15 cellular contexts compared by ENCODE assay signal in the genomic region with DNA sequence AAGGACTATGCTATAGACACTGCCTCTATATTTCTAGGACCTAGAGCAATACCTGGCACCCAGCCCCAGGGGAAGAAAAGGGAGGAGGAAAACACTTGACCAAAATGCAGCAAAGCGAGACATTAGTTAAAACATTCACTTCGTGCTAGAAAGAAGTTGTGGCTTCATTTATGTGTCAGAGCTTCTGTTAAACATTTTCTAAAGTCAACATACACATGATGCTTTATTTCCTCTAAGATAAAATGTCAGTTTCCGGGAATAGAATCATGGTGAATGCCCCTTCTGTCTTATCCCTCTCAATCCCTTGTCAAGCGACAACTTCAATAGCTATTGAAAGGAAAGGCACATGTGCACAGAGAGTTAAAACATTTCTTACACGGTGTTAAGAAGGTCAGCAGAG.
DNase-seq lines count a peak whose midpoint lies in the region; ATAC-seq and TF ChIP-seq lines count a peak whose summit lies in the region.
"Had no signal": no experiment of that assay in that cellular context is flagged by ENCODE, and none has a peak within 500 bp of the region (broad histone marks: within the 10 kb centered on the region; RNA-seq: fewer than 3 reads in every experiment).

No MANE protein-coding gene starts in this region.

- TF ChIP-seq CTCF in VCaP (conservative IDR thresholded peaks at IDR 0.05) (no peak), omental fat pad (IDR thresholded peaks at IDR 0.05) (no peak)

- DNase-seq in pulmonary artery endothelial cell (ENCODE audit: low read depth, low spot score): peak; percentile 11
- DNase-seq in omental fat pad (ENCODE audit: low spot score): no peak
- no peak for DNase-seq in AG08396 (ENCODE audit: low spot score)
- DNase-seq: activated B cell treated with CpG ODN at 0.5 μM for 24 hours; activated T-cell treated with anti-CD3 and anti-CD28 coated beads, Interleukin-2, amount 50 U/mL, for 1 hour; amygdala; CD8-positive, alpha-beta memory T cell; naive B cell; NCI-H1048 had no signal

- H3K27ac ChIP-seq in VCaP: peak overlapping the region; percentile 76
- H3K27ac ChIP-seq: SK-N-MC had no signal

- ATAC-seq in GM19324 (IDR thresholded peaks at IDR 0.05; ENCODE audit: low FRiP score, unreplicated experiment) (peak; percentile 55), HG03066 (IDR thresholded peaks at IDR 0.05; ENCODE audit: low read depth, unreplicated experiment) (peak; percentile 57), omental fat pad (ENCODE audit: low FRiP score) (no peak), HG03571 (IDR thresholded peaks at IDR 0.05; ENCODE audit: unreplicated experiment) (no peak)
- ATAC-seq: HCT116 had no signal

Comparison
In these comparisons a context has a peak if more than half of its experiments do, and no peak if none do; other contexts are left out.
1. ATAC-seq: peak in GM19324 (single experiment) and HG03066 (single experiment); none in omental fat pad (single experiment) and HG03571 (single experiment).